ENCODE assay signal across 8 cellular contexts in genomic region chr3:114213669-114214541, GRCh38. TPM values are rescaled to one million over a fixed set of nuclear protein-coding genes. Genes with fewer than 3 reads are reported as not detected.
A peak's percentile ranks its signal among the peaks of the same experiment; 100 is the strongest.
DNase-seq lines count a peak whose midpoint lies in the region; ATAC-seq and TF ChIP-seq lines count a peak whose summit lies in the region.

No MANE protein-coding gene starts in this region.

- TF ChIP-seq POLR2A in transverse colon (IDR thresholded peaks at IDR 0.05): peak; percentile 39

- POLR2A ChIA-PET in GM10248 (lab: Yijun Ruan, JAX): interaction anchor here (0.6 to 0.7 kb wide), 4 partner anchors 10 to 199 kb away, joined by 4 to 11 read pairs (median 6); no protein-coding TSS in a partner anchor

- H3K9me3 ChIP-seq in Karpas-422 (ENCODE audit: low read length): no peaks in the 10 kb centered on the region
- H3K9me3 ChIP-seq in effector memory CD4-positive, alpha-beta T cell (ENCODE audit: control insufficient read depth, low read length): no peaks in the 10 kb centered on the region
- H3K9me3 ChIP-seq in neural cell (ENCODE audit: low read length): no peaks in the 10 kb centered on the region
- no peaks in the 10 kb centered on the region for H3K9me3 ChIP-seq in transverse colon

- peak; percentile 84 for ATAC-seq in GM21737 (IDR thresholded peaks at IDR 0.05; ENCODE audit: unreplicated experiment)

- H3K4me3 ChIP-seq in Karpas-422 (ENCODE audit: low read length) (peak overlapping the region; percentile 63), neural cell (ENCODE audit: low read length) (peak overlapping the region; percentile 61), transverse colon (peak overlapping the region in 1 of 4 donors; percentile 22)
- H3K4me3 ChIP-seq in effector memory CD4-positive, alpha-beta T cell (ENCODE audit: insufficient read depth, low read depth, low read length, poor library complexity, severe bottlenecking): peak overlapping the region; percentile 35

- peak; percentile 64 for TF ChIP-seq EP300 in neural cell (conservative IDR thresholded peaks at IDR 0.05; ENCODE audit: poor library complexity, severe bottlenecking)
- no peak for TF ChIP-seq EP300 in transverse colon (IDR thresholded peaks at IDR 0.05; ENCODE audit: low read depth)

- intact Hi-C loops in transverse colon (cut with DNase I; ENCODE audit: low total_unique reads): no loop called here

- H3K4me1 ChIP-seq in Karpas-422 (ENCODE audit: low read length): peaks cover 77% of the 10 kb centered on the region
- H3K4me1 ChIP-seq in effector memory CD4-positive, alpha-beta T cell (ENCODE audit: control insufficient read depth, insufficient read depth, low read length, poor library complexity, severe bottlenecking): peaks cover 42% of the 10 kb centered on the region
- H3K4me1 ChIP-seq in transverse colon: no peaks in the 10 kb centered on the region

- H3K27me3 ChIP-seq in Karpas-422 (ENCODE audit: low read length) (no peaks in the 10 kb centered on the region), neural cell (ENCODE audit: insufficient read depth, low read depth, low read length) (no peaks in the 10 kb centered on the region), transverse colon (no peaks in the 10 kb centered on the region)
- H3K27me3 ChIP-seq in effector memory CD4-positive, alpha-beta T cell (replicated peaks; ENCODE audit: control insufficient read depth, insufficient read depth, low read length, poor library complexity, severe bottlenecking): no peaks in the 10 kb centered on the region

- no peaks in the 10 kb centered on the region for H4K20me1 ChIP-seq in Karpas-422 (ENCODE audit: insufficient read depth, low read depth, low read length)
- no peaks in the 10 kb centered on the region for H4K20me1 ChIP-seq in neural cell (ENCODE audit: insufficient read depth)

- in situ Hi-C loops in transverse colon (cut with MboI; ENCODE audit: low pct_ligation_motif_present in 1 of 4, low pct_unique_long_range_greater_than_20kb in 1 of 4, low sequenced_read_pairs in 3 of 4): no loop called here

- peak overlapping the region; percentile 77 for H3K9ac ChIP-seq in Karpas-422 (ENCODE audit: low read length)
- peak overlapping the region; percentile 72 for H3K9ac ChIP-seq in neural cell (ENCODE audit: low read length)

- peak overlapping the region; percentile 77 for H3K4me2 ChIP-seq in Karpas-422 (ENCODE audit: low read depth, low read length, poor library complexity, severe bottlenecking)
- H3K4me2 ChIP-seq in neural cell (ENCODE audit: low read length): peak overlapping the region; percentile 63

- CTCF ChIA-PET in GM10248 (lab: Yijun Ruan, JAX): interaction anchor here (0.8 to 1.6 kb wide), 10 partner anchors 8 to 207 kb away, joined by 3 to 9 read pairs (median 4); no protein-coding TSS in a partner anchor

- peak; percentile 30 for TF ChIP-seq RAD21 in neural cell (conservative IDR thresholded peaks at IDR 0.05)

- 34 to 46% methylated on average over 10 to 18 of the region's 18 CpGs for WGBS in transverse colon (ENCODE audit: low coverage in 1 of 2), 2 donors

- no peaks in the 10 kb centered on the region; the same call in 1 of the 2 replicates for H3K79me2 ChIP-seq in Karpas-422 (ENCODE audit: low read length)
- H3K79me2 ChIP-seq in neural cell (replicated peaks; ENCODE audit: insufficient read depth, low read length): no peaks in the 10 kb centered on the region

- DNase-seq in GM10248 (ENCODE audit: extremely low spot score): peak; percentile 73
- DNase-seq in Karpas-422: peak; percentile 96
- DNase-seq in activated CD4-positive, CD25-positive, alpha-beta regulatory T cell treated with anti-CD3 and anti-CD28 coated beads, Interleukin-2, amount 50 U/mL, for 72 hours: peak; percentile 69
- peak; percentile 64 to 73 (median 69) for DNase-seq in effector memory CD4-positive, alpha-beta T cell
- DNase-seq in transverse colon: peak; percentile 19
- DNase-seq in COR-L47 (lab: John Stamatoyannopoulos, UW): no peak

- no peaks in the 10 kb centered on the region for H3F3A ChIP-seq in neural cell (ENCODE audit: insufficient read depth, low read length, poor library complexity, severe bottlenecking)

- peak overlapping the region; percentile 98 for H3K27ac ChIP-seq in Karpas-422 (ENCODE audit: low read length)
- peak overlapping the region; percentile 93 for H3K27ac ChIP-seq in effector memory CD4-positive, alpha-beta T cell (ENCODE audit: insufficient read depth, low read length, poor library complexity, severe bottlenecking)
- H3K27ac ChIP-seq in neural cell (ENCODE audit: low read length): peak overlapping the region; percentile 94
- H3K27ac ChIP-seq in transverse colon: peak overlapping the region; percentile 44 to 61 (median 52)

- no peaks in the 10 kb centered on the region for H3K36me3 ChIP-seq in Karpas-422 (ENCODE audit: insufficient read depth, low read length)
- H3K36me3 ChIP-seq in effector memory CD4-positive, alpha-beta T cell (ENCODE audit: control insufficient read depth, insufficient read depth, low read length): no peaks in the 10 kb centered on the region
- H3K36me3 ChIP-seq in neural cell (ENCODE audit: insufficient read depth, low read length): no peaks in the 10 kb centered on the region
- no peaks in the 10 kb centered on the region for H3K36me3 ChIP-seq in transverse colon

- TF ChIP-seq CTCF in GM10248 (IDR thresholded peaks at IDR 0.05; ENCODE audit: control extremely low read depth, extremely low read depth, low read depth, missing control alignments) (no peak), neural cell (IDR thresholded peaks at IDR 0.05; ENCODE audit: poor library complexity, severe bottlenecking) (peak; percentile 46), transverse colon (IDR thresholded peaks at IDR 0.05) (no peak)

- H2AFZ ChIP-seq in Karpas-422 (ENCODE audit: low read length) (peak overlapping the region; percentile 77), neural cell (ENCODE audit: low read depth, low read length) (peak overlapping the region; percentile 38)

- no peaks in the 10 kb centered on the region for H3K9me2 ChIP-seq in Karpas-422 (replicated peaks; ENCODE audit: insufficient read depth, low read length)
- H3K9me2 ChIP-seq in neural cell (ENCODE audit: insufficient read depth, low read length): no peaks in the 10 kb centered on the region

TF ChIP-seq in neural cell, 6 proteins besides CTCF, POLR2A, EP300 and RAD21:
- TF ChIP-seq REST (IDR thresholded peaks at IDR 0.05; ENCODE audit: borderline replicate concordance) (peak; percentile 31), MXI1 (conservative IDR thresholded peaks at IDR 0.05; ENCODE audit: poor library complexity, severe bottlenecking) (peak; percentile 34), SMC3 (conservative IDR thresholded peaks at IDR 0.05; ENCODE audit: poor library complexity) (peak; percentile 25), POLR2AphosphoS5 (IDR thresholded peaks at IDR 0.05) (peak; percentile 34), EZH2 (IDR thresholded peaks at IDR 0.05; ENCODE audit: borderline replicate concordance, insufficient read depth, low read length, poor library complexity, severe bottlenecking) (no peak)

RNA-seq across cellular contexts. Expression of gene ZNF80, which starts 23.5 kb away (rescaled TPM):
- not detected in 2 replicates for total RNA-seq in Karpas-422 (2014; rRNA removed; shearing (Covaris generic); ENCODE audit: low replicate concordance)
- polyA plus RNA-seq in neural cell: 0.17 TPM in 1 of 2 replicates, not detected in the other
- not detected in 2 replicates for polyA minus RNA-seq in neural cell
- total RNA-seq in transverse colon: not detected

RNA-seq across cellular contexts. Expression of gene DRD3, which starts 35.1 kb away (rescaled TPM):
- not detected in 2 replicates for total RNA-seq in Karpas-422 (2014; rRNA removed; shearing (Covaris generic); ENCODE audit: low replicate concordance)
- 0.18 TPM in 1 of 2 replicates, not detected in the other for polyA plus RNA-seq in neural cell
- polyA minus RNA-seq in neural cell: 0.35 and 0.73 TPM in 2 replicates
- total RNA-seq in transverse colon: not detected
